1 cellular context compared by ENCODE assay signal in genomic region chr2:150127271-150127990, GRCh38.
TF ChIP-seq lines count a peak whose summit lies in the region.

No MANE protein-coding gene starts in this region.

TF ChIP-seq in GM12878, 131 proteins besides CTCF, POLR2A, EP300 and RAD21 (continued from another document):
- 0 out of 2 replicates have a peak, but pooled peaks have one; percentile 47 for TF ChIP-seq NBN (IDR thresholded peaks at IDR 0.05)
- TF ChIP-seq DPF2 (IDR thresholded peaks at IDR 0.05), result no peak; the same call in 1 of the 2 replicates
- TF ChIP-seq NRF1 (conservative IDR thresholded peaks at IDR 0.05; ENCODE audit: low read depth, low read length), result no peak
- peak; percentile 38; the same call in 1 of the 2 replicates for TF ChIP-seq PAX5 (IDR thresholded peaks at IDR 0.05; ENCODE audit: borderline replicate concordance, low read depth, low read length)
- TF ChIP-seq MEF2B (IDR thresholded peaks at IDR 0.05; ENCODE audit: partially characterized antibody, poor library complexity, severe bottlenecking), result peak; percentile 42
- peak; percentile 35; the same call in 1 of the 2 replicates for TF ChIP-seq TCF12 (IDR thresholded peaks at IDR 0.05; ENCODE audit: low read depth, low read length)
